In the genomic region with DNA sequence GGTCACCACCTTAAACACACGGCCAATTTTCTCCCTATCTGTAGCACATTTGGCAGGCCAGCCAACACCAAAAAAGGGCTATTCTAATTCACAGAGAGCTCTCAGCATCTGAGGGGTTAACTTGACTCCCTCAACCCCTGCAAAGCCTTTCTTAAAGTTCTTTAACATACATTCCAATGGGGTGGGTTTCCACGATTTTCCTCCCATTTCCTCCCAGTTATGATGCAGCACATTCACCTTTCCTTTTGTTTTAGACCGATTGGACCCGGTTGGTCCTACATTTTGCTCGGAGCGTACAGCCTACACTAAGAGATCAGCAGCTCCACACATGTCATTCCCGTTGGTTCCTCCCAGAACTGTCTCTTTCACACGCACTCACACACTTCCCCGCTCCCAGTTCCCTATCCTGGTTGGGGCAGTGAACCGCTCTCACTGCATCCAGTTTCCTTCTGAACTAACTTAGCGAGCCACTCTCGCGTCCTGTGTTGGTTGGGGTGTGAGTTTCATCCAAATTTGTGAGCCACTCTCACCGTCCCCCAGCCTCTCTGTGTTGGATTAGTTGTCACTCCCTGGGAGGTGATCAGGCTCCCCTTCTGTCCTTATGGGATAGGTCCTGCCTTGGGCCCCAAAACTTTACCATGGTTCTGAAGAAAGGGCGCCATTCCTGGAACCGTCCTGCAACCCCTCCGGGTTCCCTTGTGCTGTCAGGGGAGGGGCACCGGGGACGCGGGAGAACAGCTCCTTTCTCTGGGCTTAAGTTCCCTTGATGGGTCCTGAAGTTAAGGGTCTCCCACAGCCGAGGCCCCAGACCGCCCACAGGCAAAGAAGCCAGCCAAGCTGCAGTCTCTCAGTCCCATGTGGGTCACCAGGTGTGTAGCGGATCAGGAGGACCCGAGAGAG, we compare ENCODE assay signal across 13 cellular contexts. TPM values are rescaled to one million over a fixed set of nuclear protein-coding genes. Genes with fewer than 3 reads are reported as not detected.
DNase-seq lines count a peak whose midpoint lies in the region; ATAC-seq, FAIRE-seq and TF ChIP-seq lines count a peak whose summit lies in the region.
"Had no signal": no experiment of that assay in that cellular context is flagged by ENCODE, and none has a peak within 500 bp of the region (broad histone marks: within the 10 kb centered on the region; RNA-seq: fewer than 3 reads in every experiment).

No MANE protein-coding gene starts in this region.

- DNase-seq in GM23338 (ENCODE audit: low spot score) (peak; percentile 84), GM12878 (ENCODE audit: low read depth, low spot score) (no peak), iPS-NIHi7 (ENCODE audit: extremely low spot score) (peak; percentile 38), sciatic nerve (ENCODE audit: low spot score) (no peak)
- no peak for DNase-seq in activated naive CD4-positive, alpha-beta T cell treated with Interleukin-2 at 50 U/mL for 16 hours
- DNase-seq: activated CD4-positive, alpha-beta T cell treated with anti-CD3 and anti-CD28 coated beads, Interleukin-2, amount 50 U/mL, for 48 hours; DND-41; heart left ventricle had no signal

- H3K9me3 ChIP-seq in GM12878 (replicated peaks; ENCODE audit: control insufficient read depth, insufficient read depth, low read length) = no peaks in the 10 kb centered on the region
- H3K9me3 ChIP-seq: heart left ventricle, tibial nerve had no signal

- peak overlapping the region; percentile 75 for H2AFZ ChIP-seq in GM23338
- H2AFZ ChIP-seq in GM12878 (ENCODE audit: control insufficient read depth, low read depth, low read length) = no peak overlapping the region; the same call in 1 of the 2 replicates

- no peak overlapping the region for H3K9ac ChIP-seq in GM12878 (ENCODE audit: control insufficient read depth, insufficient read depth, low read length)

- H3K9me2 ChIP-seq in GM23338 (ENCODE audit: insufficient read depth) = peaks cover 7% of the 10 kb centered on the region; the same call in 1 of the 2 replicates

- RAD21 ChIA-PET in GM12878 (lab: Charles Lee; ENCODE audit: unreplicated experiment) = interaction anchor here (0.9 to 3.1 kb wide), 13 partner anchors 9 to 408 kb away, joined by 3 to 29 read pairs (median 8); partner anchors contain the start of genes UGT2A3 and UGT2B7

- no peak for TF ChIP-seq EP300 in GM12878 (IDR thresholded peaks at IDR 0.05; ENCODE audit: borderline replicate concordance in 1 of 2, control insufficient read depth in 1 of 2, low read depth in 2 of 2, low read length in 2 of 2)

- H3K4me1 ChIP-seq in GM23338 (ENCODE audit: insufficient read depth) (peaks cover 34% of the 10 kb centered on the region), GM12878 (ENCODE audit: control insufficient read depth, insufficient read depth, low read length) (no peaks in the 10 kb centered on the region)
- H3K4me1 ChIP-seq: heart left ventricle, tibial nerve had no signal

- ATAC-seq in GM23338 (peak; percentile 71), GM12878 (peak; percentile 8), sciatic nerve (peak; percentile 72), HG03175 (IDR thresholded peaks at IDR 0.05; ENCODE audit: unreplicated experiment) (no peak), HG03439 (IDR thresholded peaks at IDR 0.05; ENCODE audit: unreplicated experiment) (no peak), HG03571 (IDR thresholded peaks at IDR 0.05; ENCODE audit: unreplicated experiment) (no peak)

- no peak for TF ChIP-seq RAD21 in GM12878 (IDR thresholded peaks at IDR 0.05; ENCODE audit: insufficient read depth, low read depth, low read length)

- peak overlapping the region; percentile 62 for H3K4me3 Mint-ChIP-seq in GM23338

- CTCF ChIA-PET in GM12878 (lab: Yijun Ruan, JAX) = interaction anchor here (0.7 to 3.1 kb wide), 11 partner anchors 9 to 263 kb away, joined by 3 to 42 read pairs (median 7); no protein-coding TSS in a partner anchor

- POLR2A ChIA-PET in GM12878 (lab: Charles Lee) = interaction anchor here (0.8 to 1.7 kb wide), 4 partner anchors 48 to 151 kb away, joined by 3 to 7 read pairs (median 4); no protein-coding TSS in a partner anchor

- peak overlapping the region; percentile 90 for H3K27ac ChIP-seq in GM23338 (ENCODE audit: low read depth)
- no peak overlapping the region for H3K27ac ChIP-seq in GM12878 (ENCODE audit: control insufficient read depth, insufficient read depth)
- H3K27ac ChIP-seq: heart left ventricle, RWPE1, tibial nerve had no signal

- peaks cover 3% of the 10 kb centered on the region; the same call in 1 of the 2 replicates for H3F3A ChIP-seq in GM23338 (replicated peaks; ENCODE audit: low read depth)

- SMC1A ChIA-PET in GM12878 (lab: Charles Lee; ENCODE audit: uncharacterized antibody, unreplicated experiment) = interaction anchor here (0.7 to 2.6 kb wide), 19 partner anchors 8 to 264 kb away, joined by 3 to 40 read pairs (median 5); partner anchors contain the start of gene UGT2A3

- 51% methylated on average over 24 of the region's 24 CpGs for WGBS in GM12878 (ENCODE audit: insufficient coverage, insufficient replicate concordance, low lambda C conversion rate, missing lambda C conversion rate)

- TF ChIP-seq CTCF in GM23338 (conservative IDR thresholded peaks at IDR 0.05; ENCODE audit: low read depth in 2 of 2) (no peak), GM12878 (IDR thresholded peaks at IDR 0.05 in 2 of 3, conservative IDR thresholded peaks at IDR 0.05 in 1 of 3; ENCODE audit: control insufficient read depth in 2 of 3, extremely low read depth in 1 of 3, insufficient read depth in 1 of 3, low read depth in 3 of 3, low read length in 3 of 3) (no peak)

- H3K4me3 ChIP-seq in GM23338 (peak overlapping the region; percentile 31), GM12878 (no peak overlapping the region)

- H3K27ac Mint-ChIP-seq in GM23338 = peak overlapping the region; percentile 99

- TF ChIP-seq POLR2A in GM12878 (IDR thresholded peaks at IDR 0.05; ENCODE audit: low read depth, low read length) = no peak

- peaks cover 3% of the 10 kb centered on the region; the same call in 2 of the 3 replicates for H3K9me3 Mint-ChIP-seq in GM23338

- BruUV-seq in GM12878 (replicated peaks; lab: Mats Ljungman, UMichigan) = no TSS peak

- no peaks in the 10 kb centered on the region for H3K79me2 ChIP-seq in GM23338 (replicated peaks; ENCODE audit: insufficient read depth)
- no peaks in the 10 kb centered on the region for H3K79me2 ChIP-seq in GM12878 (ENCODE audit: control insufficient read depth, insufficient read depth, low read length)

- no peak for FAIRE-seq in GM12878 (lab: Jason Lieb, UNC)

- H3K4me1 Mint-ChIP-seq in GM23338 = peaks cover 54% of the 10 kb centered on the region

- no peaks in the 10 kb centered on the region for H4K20me1 ChIP-seq in GM23338 (replicated peaks; ENCODE audit: insufficient read depth)
- H4K20me1 ChIP-seq in GM12878 (ENCODE audit: control insufficient read depth, insufficient read depth) = no peaks in the 10 kb centered on the region

- no peaks in the 10 kb centered on the region for H3K27me3 ChIP-seq in GM23338 (ENCODE audit: insufficient read depth)
- H3K27me3 ChIP-seq in GM12878 (replicated peaks in 1 of 2; ENCODE audit: control insufficient read depth in 2 of 2, insufficient read depth in 2 of 2, low read length in 1 of 2) = no peaks in the 10 kb centered on the region
- H3K27me3 ChIP-seq: heart left ventricle, tibial nerve had no signal

- H3K36me3 ChIP-seq in GM23338 (ENCODE audit: insufficient read depth) (no peaks in the 10 kb centered on the region), GM12878 (ENCODE audit: control insufficient read depth in 2 of 2, insufficient read depth in 2 of 2, low read length in 1 of 2) (no peaks in the 10 kb centered on the region)
- H3K36me3 ChIP-seq: heart left ventricle, tibial nerve had no signal

- intact Hi-C loops in GM12878 (cut with micrococcal nuclease; ENCODE audit: unreplicated experiment) (loop anchor here (10.0 kb wide), 2 partner anchors 412 to 632 kb away; no protein-coding TSS in a partner anchor), sciatic nerve (cut with DNase I) (no loop called here)

- H3K27me3 Mint-ChIP-seq in GM23338 (ENCODE audit: insufficient read depth, low read depth, poor library complexity) = peaks cover 12% of the 10 kb centered on the region

- H3K36me3 Mint-ChIP-seq in GM23338 (ENCODE audit: low read depth) = peaks cover 3% of the 10 kb centered on the region; the same call in 1 of the 3 replicates

- peak overlapping the region; percentile 57 for H3K4me2 ChIP-seq in GM23338
- no peak overlapping the region for H3K4me2 ChIP-seq in GM12878 (ENCODE audit: control insufficient read depth, insufficient read depth)

- in situ Hi-C loops in GM12878 (cut with MboI) = loop anchor here (10.0 kb wide), 1 partner anchor 268 kb away; no protein-coding TSS in a partner anchor

TF ChIP-seq in GM23338, 12 proteins besides CTCF, POLR2A, EP300 and RAD21 (continues in another document):
- peak; percentile 34; the same call in 1 of the 2 replicates for TF ChIP-seq ZNF114 (CRISPR knock-in tag; IDR thresholded peaks at IDR 0.05)

RNA-seq across cellular contexts. Expression of gene UGT2A3, which starts 45.1 kb away (rescaled TPM):
- total RNA-seq in GM23338 (2014; rRNA removed; shearing (Covaris generic)) = not detected in 2 replicates
- polyA plus RNA-seq in GM23338 (2016; fragmentation: Nextera tagmentation; extraction: Ambion mirVana) = not detected in 2 replicates
- total RNA-seq in GM12878 (2013; cell fraction: nucleolus; rRNA removed) = not detected in 2 replicates
- 0.11 TPM in 2 replicates for total RNA-seq in GM12878 (2014; rRNA removed)
- total RNA-seq in GM12878 (2014; rRNA removed; fragmentation: Illumina TruSeq; extraction: Trizol) = 0.09 TPM in 1 of 2 replicates, not detected in the other
- total RNA-seq in GM12878 (2021) = not detected in 2 replicates
- not detected for polyA plus RNA-seq in GM12878 (2011; ENCODE audit: low read depth)
- 0.04 and 0.06 TPM in 2 replicates for polyA plus RNA-seq in GM12878 (2011; rRNA removed)
- polyA plus RNA-seq in GM12878 (2011; cell fraction: cytosol; rRNA removed) = not detected in 2 replicates
- not detected in 2 replicates for polyA plus RNA-seq in GM12878 (2011; cell fraction: nucleus; rRNA removed)
- 0.03 TPM in 1 of 2 replicates, not detected in the other for polyA plus RNA-seq in GM12878 (2012)
- 0.12 and 0.13 TPM in 2 replicates for polyA plus RNA-seq in GM12878 (2014; fragmentation: Illumina TruSeq; extraction: Trizol)
- polyA plus RNA-seq in GM12878 (2014; fragmentation: Nextera tagmentation; extraction: Ambion mirVana) = under 1 TPM; 0.05 to 0.18 TPM
- polyA plus RNA-seq in GM12878 (2014; rRNA removed) = 0.09 TPM in 1 of 2 replicates, not detected in the other
- under 1 TPM in 1 of 2 experiments, not detected in 1; 0.08 TPM for polyA plus RNA-seq in GM12878 (2016; fragmentation: Nextera tagmentation; extraction: Ambion mirVana)
- 0.10 and 0.22 TPM in 2 replicates for polyA minus RNA-seq in GM12878 (2011; rRNA and poly(A)+ RNA removed)
- polyA minus RNA-seq in GM12878 (2011; cell fraction: cytosol; rRNA and poly(A)+ RNA removed) = not detected in 2 replicates
- polyA minus RNA-seq in GM12878 (2011; cell fraction: nucleus; rRNA and poly(A)+ RNA removed) = not detected in 2 replicates
- not detected for total RNA-seq in sciatic nerve
- total RNA-seq: heart left ventricle, tibial nerve had no signal
- polyA plus RNA-seq: heart left ventricle had no signal

Comparison
In these comparisons a context has a peak if more than half of its experiments do, and no peak if none do; other contexts are left out.
1. ATAC-seq: peak in GM23338 (single experiment), GM12878 (single experiment) and sciatic nerve (single experiment); none in HG03175 (single experiment), HG03439 (single experiment) and HG03571 (single experiment).
2. DNase-seq: peak in GM23338 (single experiment) and iPS-NIHi7 (single experiment); none in GM12878 (single experiment), sciatic nerve (single experiment) and activated naive CD4-positive, alpha-beta T cell treated with Interleukin-2 at 50 U/mL for 16 hours (single experiment).